ENCODE assay signal across 13 cellular contexts in the genomic region with DNA sequence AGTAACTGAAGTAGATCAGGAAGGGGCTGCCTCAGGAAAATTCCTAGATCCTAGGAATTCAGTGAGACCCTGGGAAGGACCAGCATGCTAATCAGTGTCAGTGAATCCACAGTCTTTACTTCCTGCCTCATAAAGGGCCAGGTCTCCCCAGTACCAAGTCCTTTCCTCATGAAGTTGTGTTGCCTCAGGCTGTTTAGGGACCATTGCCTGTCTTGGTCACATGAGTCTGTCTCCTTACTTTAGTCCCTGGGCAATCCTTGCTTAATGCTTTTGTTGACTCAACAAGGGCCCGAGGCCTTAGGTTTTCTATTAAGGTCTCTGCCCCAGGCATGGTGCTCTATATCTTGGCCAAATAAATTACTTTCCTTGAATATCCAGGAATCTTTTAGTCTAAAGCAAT.
"Had no signal": no experiment of that assay in that cellular context is flagged by ENCODE, and none has a peak within 500 bp of the region (broad histone marks: within the 10 kb centered on the region; RNA-seq: fewer than 3 reads in every experiment).

No MANE protein-coding gene starts in this region.

- H3K27ac ChIP-seq: breast epithelium, thoracic aorta had no signal

- ATAC-seq: sciatic nerve had no signal

- H3K36me3 ChIP-seq: breast epithelium had no signal

- H3K4me3 Mint-ChIP-seq: activated CD4-positive, alpha-beta T cell treated with anti-CD3 and anti-CD28 coated beads, Interleukin-2, amount 10 ng/mL, durations not matched to agents 7 days and 5 days; activated naive CD8-positive, alpha-beta T cell treated with anti-CD3 and anti-CD28 coated beads, Interleukin-2, amount 10 ng/mL, durations not matched to agents 7 days and 5 days; nephron progenitor cell had no signal

- H3K27ac Mint-ChIP-seq: activated CD4-positive, alpha-beta T cell treated with anti-CD3 and anti-CD28 coated beads, Interleukin-2, amount 10 ng/mL, durations not matched to agents 7 days and 5 days; activated naive CD8-positive, alpha-beta T cell treated with anti-CD3 and anti-CD28 coated beads, Interleukin-2, amount 10 ng/mL, durations not matched to agents 7 days and 5 days; nephron progenitor cell had no signal

- H3K4me1 ChIP-seq: breast epithelium had no signal

- DNase-seq: activated CD4-positive, alpha-beta T cell treated with anti-CD3 and anti-CD28 coated beads, Interleukin-2, amount 10 ng/mL, durations not matched to agents 7 days and 5 days; activated CD4-positive, CD25-positive, alpha-beta regulatory T cell; activated naive CD4-positive, alpha-beta T cell; activated naive CD8-positive, alpha-beta T cell treated with anti-CD3 and anti-CD28 coated beads, Interleukin-2, amount 10 ng/mL, durations not matched to agents 7 days and 5 days; anterior cingulate cortex; dermis blood vessel endothelial cell; erythroblast; hippocampal formation; nephron progenitor cell; stimulated activated CD4-positive, alpha-beta T cell treated with anti-CD3 and anti-CD28 coated beads, Interleukin-1b, Interleukin-23, amount 100 ng/mL, for 48 hours had no signal

- H3K27me3 ChIP-seq: breast epithelium had no signal

- H3K9me3 ChIP-seq: breast epithelium, thoracic aorta had no signal

- H3K27me3 Mint-ChIP-seq: activated CD4-positive, alpha-beta T cell treated with anti-CD3 and anti-CD28 coated beads, Interleukin-2, amount 10 ng/mL, durations not matched to agents 7 days and 5 days; activated naive CD8-positive, alpha-beta T cell treated with anti-CD3 and anti-CD28 coated beads, Interleukin-2, amount 10 ng/mL, durations not matched to agents 7 days and 5 days had no signal

- H3K4me1 Mint-ChIP-seq: activated CD4-positive, alpha-beta T cell treated with anti-CD3 and anti-CD28 coated beads, Interleukin-2, amount 10 ng/mL, durations not matched to agents 7 days and 5 days; activated naive CD8-positive, alpha-beta T cell treated with anti-CD3 and anti-CD28 coated beads, Interleukin-2, amount 10 ng/mL, durations not matched to agents 7 days and 5 days; nephron progenitor cell had no signal

- H3K4me3 ChIP-seq: breast epithelium, thoracic aorta had no signal

- H3K9me3 Mint-ChIP-seq: activated CD4-positive, alpha-beta T cell treated with anti-CD3 and anti-CD28 coated beads, Interleukin-2, amount 10 ng/mL, durations not matched to agents 7 days and 5 days; activated naive CD8-positive, alpha-beta T cell treated with anti-CD3 and anti-CD28 coated beads, Interleukin-2, amount 10 ng/mL, durations not matched to agents 7 days and 5 days; nephron progenitor cell had no signal
